In the genomic region with DNA sequence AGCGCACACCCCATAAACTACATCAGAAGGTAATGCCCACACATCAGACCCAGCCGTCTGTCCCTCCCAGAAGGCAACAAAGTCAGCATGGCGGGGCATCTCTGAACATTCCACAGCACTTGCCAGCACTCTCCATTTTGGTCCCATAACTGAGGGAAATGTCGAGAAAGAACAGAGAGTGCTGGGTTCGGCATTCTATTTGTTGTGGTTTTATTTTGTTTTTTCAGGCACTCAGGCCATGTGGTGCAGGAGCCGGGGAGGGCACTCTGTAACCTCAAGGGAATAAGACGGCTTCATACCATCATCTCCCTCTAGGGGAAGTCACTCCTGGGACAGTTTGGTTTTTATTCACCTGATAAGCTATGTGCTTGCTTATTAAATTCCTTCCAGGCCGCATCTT, we compare ENCODE assay signal across 13 cellular contexts.
DNase-seq lines count a peak whose midpoint lies in the region; ATAC-seq and TF ChIP-seq lines count a peak whose summit lies in the region.
"Had no signal": no experiment of that assay in that cellular context is flagged by ENCODE, and none has a peak within 500 bp of the region (broad histone marks: within the 10 kb centered on the region; RNA-seq: fewer than 3 reads in every experiment).

No MANE protein-coding gene starts in this region.

- H3K36me3 Mint-ChIP-seq in brain (peaks cover 14% of the 10 kb centered on the region), progenitor cell of endocrine pancreas (ENCODE audit: insufficient read depth) (no peaks in the 10 kb centered on the region)

- no peaks in the 10 kb centered on the region for H3K9me2 ChIP-seq in Loucy (replicated peaks; ENCODE audit: low read depth, low read length)

- H3K4me1 ChIP-seq in DND-41 (ENCODE audit: insufficient read depth, low read length): no peaks in the 10 kb centered on the region
- peaks cover 10% of the 10 kb centered on the region for H3K4me1 ChIP-seq in Loucy (ENCODE audit: insufficient read depth, low read length, poor library complexity, severe bottlenecking)

- H3K4me3 Mint-ChIP-seq in brain: no peak overlapping the region
- no peak overlapping the region for H3K4me3 Mint-ChIP-seq in progenitor cell of endocrine pancreas (ENCODE audit: low read depth)
- H3K4me3 Mint-ChIP-seq: CD4-positive, CD25-positive, alpha-beta regulatory T cell had no signal

- H3K27me3 Mint-ChIP-seq in brain (no peaks in the 10 kb centered on the region), progenitor cell of endocrine pancreas (no peaks in the 10 kb centered on the region)
- H3K27me3 Mint-ChIP-seq: CD4-positive, CD25-positive, alpha-beta regulatory T cell had no signal

- H3K4me2 ChIP-seq in DND-41 (ENCODE audit: insufficient read depth, low read length): no peak overlapping the region
- peak overlapping the region; percentile 5 for H3K4me2 ChIP-seq in Loucy (ENCODE audit: low read depth, low read length, poor library complexity, severe bottlenecking)

- H3K27me3 ChIP-seq in DND-41 (ENCODE audit: insufficient read depth, low read length, poor library complexity) (peaks cover 3% of the 10 kb centered on the region), Loucy (ENCODE audit: insufficient read depth, low read length, poor library complexity, severe bottlenecking) (no peaks in the 10 kb centered on the region)
- H3K27me3 ChIP-seq: heart left ventricle had no signal

- H3K36me3 ChIP-seq in DND-41 (ENCODE audit: insufficient read depth, low read length) (no peaks in the 10 kb centered on the region), Loucy (ENCODE audit: insufficient read depth, low read length) (no peaks in the 10 kb centered on the region)

- H3K9me3 Mint-ChIP-seq in brain (peaks cover 0 to 4% (median 0%) of the 10 kb centered on the region in 5 experiments), progenitor cell of endocrine pancreas (ENCODE audit: low read depth) (no peaks in the 10 kb centered on the region)
- H3K9me3 Mint-ChIP-seq: CD4-positive, CD25-positive, alpha-beta regulatory T cell had no signal

- H3K79me2 ChIP-seq in DND-41 (ENCODE audit: insufficient read depth, low read length) (no peaks in the 10 kb centered on the region), Loucy (ENCODE audit: insufficient read depth, low read length) (no peaks in the 10 kb centered on the region)

- TF ChIP-seq CTCF in DND-41 (IDR thresholded peaks at IDR 0.05; ENCODE audit: borderline replicate concordance, extremely low read depth, low read length, poor library complexity, severe bottlenecking) (no peak), Loucy (conservative IDR thresholded peaks at IDR 0.05; ENCODE audit: low read length) (peak; percentile 41), brain (conservative IDR thresholded peaks at IDR 0.05) (peak in 1 of 2 experiments; percentile 16), progenitor cell of endocrine pancreas (IDR thresholded peaks at IDR 0.05; ENCODE audit: unreplicated experiment) (peak; percentile 12)

- peaks cover 21% of the 10 kb centered on the region for H3K4me1 Mint-ChIP-seq in brain
- no peaks in the 10 kb centered on the region for H3K4me1 Mint-ChIP-seq in progenitor cell of endocrine pancreas (ENCODE audit: low read depth)

- H3K9me3 ChIP-seq in DND-41 (ENCODE audit: insufficient read depth, low read length, severe bottlenecking) (no peaks in the 10 kb centered on the region), Loucy (ENCODE audit: insufficient read depth, low read depth, low read length) (no peaks in the 10 kb centered on the region)
- H3K9me3 ChIP-seq: heart left ventricle had no signal

- H4K20me1 ChIP-seq in DND-41 (ENCODE audit: insufficient read depth, low read length) (no peaks in the 10 kb centered on the region; the same call in 1 of the 2 replicates), Loucy (ENCODE audit: insufficient read depth, low read length, poor library complexity, severe bottlenecking) (no peaks in the 10 kb centered on the region)

- ATAC-seq in DND-41 (ENCODE audit: insufficient read depth, low read depth): peak; percentile 57; the same call in 2 of the 3 replicates
- ATAC-seq in GM21367 (IDR thresholded peaks at IDR 0.05; ENCODE audit: unreplicated experiment): no peak
- ATAC-seq in HG02870 (IDR thresholded peaks at IDR 0.05; ENCODE audit: unreplicated experiment): no peak
- ATAC-seq: heart left ventricle; stimulated activated naive CD8-positive, alpha-beta T cell treated with anti-CD3 and anti-CD28 coated beads, Interleukin-15, Interleukin-2, amounts not matched to agents 100 U/mL and 50 U/mL, for 24 hours had no signal

- H2AFZ ChIP-seq in DND-41 (ENCODE audit: low read depth, low read length) (no peak overlapping the region), Loucy (ENCODE audit: low read length) (no peak overlapping the region; the same call in 1 of the 2 replicates)

- no peak overlapping the region for H3K9ac ChIP-seq in DND-41 (ENCODE audit: low read depth, low read length)
- no peak overlapping the region for H3K9ac ChIP-seq in Loucy (ENCODE audit: low read depth, low read length, poor library complexity, severe bottlenecking)

- H3F3A ChIP-seq in Loucy (ENCODE audit: low read depth): no peaks in the 10 kb centered on the region

- no peak overlapping the region for H3K27ac ChIP-seq in DND-41 (ENCODE audit: low read length)
- H3K27ac ChIP-seq: heart left ventricle had no signal

- DNase-seq in DND-41 (no peak), progenitor cell of endocrine pancreas (ENCODE audit: low spot score, unreplicated experiment) (no peak), kidney tubule cell (ENCODE audit: low spot score) (no peak)
- no peak for DNase-seq in stimulated activated CD8-positive, alpha-beta memory T cell treated with anti-CD3 and anti-CD28 coated beads, Interleukin-4, amount 100 ng/mL, for 48 hours
- DNase-seq: CD4-positive, CD25-positive, alpha-beta regulatory T cell; heart left ventricle; NCI-H2029 treated with DMSO at 0.1 percent for 48 hours; stimulated activated naive CD8-positive, alpha-beta T cell treated with anti-CD3 and anti-CD28 coated beads, Interleukin-15, Interleukin-2, amounts not matched to agents 100 U/mL and 50 U/mL, for 24 hours; T1000 had no signal

- no peak overlapping the region for H3K4me3 ChIP-seq in DND-41 (ENCODE audit: low read depth in 1 of 2, low read length in 2 of 2)
- no peak overlapping the region for H3K4me3 ChIP-seq in Loucy (ENCODE audit: low read length, poor library complexity, severe bottlenecking)
- H3K4me3 ChIP-seq: heart left ventricle had no signal

- H3K27ac Mint-ChIP-seq in brain (peak overlapping the region in 4 of 5 experiments; percentile 6 to 53 (median 14)), progenitor cell of endocrine pancreas (no peak overlapping the region)
- H3K27ac Mint-ChIP-seq: CD4-positive, CD25-positive, alpha-beta regulatory T cell had no signal
